34 cellular contexts compared by ENCODE assay signal in the genomic region with DNA sequence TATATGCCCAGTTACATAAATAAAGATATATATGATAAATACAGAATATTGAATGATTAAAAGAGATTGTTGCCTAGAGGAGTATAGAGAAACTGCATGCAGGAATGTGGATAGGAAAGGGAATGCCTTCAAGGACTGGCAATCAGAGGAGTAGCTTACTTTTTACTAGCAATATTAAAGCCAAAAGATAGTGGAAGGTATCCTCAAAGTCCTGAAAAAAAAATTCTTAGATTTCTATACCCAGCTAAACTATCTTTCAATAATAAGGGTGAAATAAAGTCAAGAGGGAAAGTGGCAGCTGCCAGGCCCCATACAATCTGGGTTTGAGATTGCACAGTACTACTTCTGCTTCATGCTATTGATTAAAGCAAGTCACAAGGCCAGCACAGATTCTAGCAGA.
"Had no signal": no experiment of that assay in that cellular context is flagged by ENCODE, and none has a peak within 500 bp of the region (broad histone marks: within the 10 kb centered on the region; RNA-seq: fewer than 3 reads in every experiment).

No MANE protein-coding gene starts in this region.

- FAIRE-seq: astrocyte, bronchial epithelial cell had no signal

- H3K27ac ChIP-seq: adrenal gland, ascending aorta, body of pancreas, brain microvascular endothelial cell, breast epithelium, cardiac muscle cell had no signal

- H3K27me3 ChIP-seq: adrenal gland, ascending aorta, body of pancreas, brain microvascular endothelial cell, breast epithelium, cardiac muscle cell had no signal

- DNase-seq: activated effector memory CD4-positive, alpha-beta T cell treated with anti-CD3 and anti-CD28 coated beads, Interleukin-2, amount 50 U/mL, for 16 hours; activated effector memory CD4-positive, alpha-beta T cell treated with Interleukin-2 at 50 U/mL for 16 hours; activated gamma-delta T cell; activated gamma-delta T cell treated with Interleukin-2 at 50 U/mL for 16 hours; activated naive CD4-positive, alpha-beta T cell; activated naive CD4-positive, alpha-beta T cell treated with anti-CD3 and anti-CD28 coated beads for 36 hours; activated naive CD4-positive, alpha-beta T cell treated with anti-CD3 and anti-CD28 coated beads, Interleukin-2, amount 10 ng/mL, durations not matched to agents 7 days and 5 days; activated naive CD4-positive, alpha-beta T cell treated with anti-CD3 and anti-CD28 coated beads, Interleukin-2, amount 50 U/mL, for 16 hours; activated naive CD4-positive, alpha-beta T cell treated with Interleukin-2 at 50 U/mL for 16 hours; activated naive CD8-positive, alpha-beta T cell treated with anti-CD3 and anti-CD28 coated beads for 36 hours; activated naive CD8-positive, alpha-beta T cell treated with anti-CD3 and anti-CD28 coated beads, Interleukin-2, amount 10 ng/mL, durations not matched to agents 7 days and 5 days; activated naive CD8-positive, alpha-beta T cell treated with anti-CD3 and anti-CD28 coated beads, Interleukin-2, amount 50 U/mL, for 24 hours; activated T-cell treated with anti-CD3 and anti-CD28 coated beads, Interleukin-2, amount 50 U/mL, for 1 hour; activated T-cell treated with anti-CD3 and anti-CD28 coated beads, Interleukin-2, amount 50 U/mL, for 24 hours; activated T-cell treated with anti-CD3 and anti-CD28 coated beads, Interleukin-2, amount 50 U/mL, for 4 hours; activated T-cell treated with anti-CD3 and anti-CD28 coated beads, Interleukin-2, amount 50 U/mL, for 48 hours; activated T-cell treated with anti-CD3 and anti-CD28 coated beads, Interleukin-2, amount 50 U/mL, for 72 hours; adrenal gland; amniotic stem cell; amygdala; anterior cingulate cortex; aorta; body of pancreas; brain microvascular endothelial cell; caudate nucleus; central memory CD4-positive, alpha-beta T cell; cerebellar nuclear complex had no signal

- H3K4me1 ChIP-seq: adrenal gland, ascending aorta, breast epithelium had no signal

- H3K9me3 ChIP-seq: adrenal gland had no signal

- ATAC-seq: activated naive CD4-positive, alpha-beta T cell treated with anti-CD3 and anti-CD28 coated beads, Interleukin-2, amount 50 U/mL, for 72 hours; activated naive CD8-positive, alpha-beta T cell treated with anti-CD3 and anti-CD28 coated beads, Interleukin-2, amount 50 U/mL, for 24 hours; activated T-cell treated with anti-CD3 and anti-CD28 coated beads, Interleukin-2, amount 50 U/mL, for 4 hours; activated T-cell treated with anti-CD3 and anti-CD28 coated beads, Interleukin-2, amount 50 U/mL, for 72 hours; activated T-helper 17 cell treated with anti-CD3 and anti-CD28 coated beads, Interleukin-2, amount 50 U/mL, for 72 hours; body of pancreas had no signal

- H3K36me3 ChIP-seq: adrenal gland, ascending aorta, brain microvascular endothelial cell, breast epithelium, cardiac muscle cell had no signal

- H3K4me3 ChIP-seq: adrenal gland, ascending aorta, body of pancreas, breast epithelium, cardiac muscle cell had no signal
